Comparison of ENCODE assay signal across 18 cellular contexts in genomic region chr12:13337786-13338185, GRCh38.
DNase-seq lines count a peak whose midpoint lies in the region; ATAC-seq and TF ChIP-seq lines count a peak whose summit lies in the region.
"Had no signal": no experiment of that assay in that cellular context is flagged by ENCODE, and none has a peak within 500 bp of the region (broad histone marks: within the 10 kb centered on the region; RNA-seq: fewer than 3 reads in every experiment).

No MANE protein-coding gene starts in this region.

- H2BK12ac ChIP-seq in H9 (ENCODE audit: insufficient read length, low read depth, low read length) = no peak overlapping the region

- H3K18ac ChIP-seq in H9 (ENCODE audit: insufficient read length, low read depth, low read length) = no peak overlapping the region

- no peak for TF ChIP-seq POLR2A in thyroid gland (IDR thresholded peaks at IDR 0.05)

- no peak overlapping the region for H3K4me2 ChIP-seq in H9 (ENCODE audit: insufficient read depth, insufficient read length, low read length)

- H3K4me3 ChIP-seq in thyroid gland (replicated peaks in 1 of 3) = no peak overlapping the region
- no peak overlapping the region for H3K4me3 ChIP-seq in effector memory CD4-positive, alpha-beta T cell (ENCODE audit: insufficient read depth, low read depth, low read length, poor library complexity, severe bottlenecking)
- H3K4me3 ChIP-seq: HAP-1 had no signal

- no peak overlapping the region for H3K4me3 Mint-ChIP-seq in H9
- H3K4me3 Mint-ChIP-seq in stimulated activated effector memory CD8-positive, alpha-beta T cell treated with anti-CD3 and anti-CD28 coated beads, Interleukin-12 subunit alpha, Interleukin-12 subunit beta, amount 100 ng/mL, for 72 hours = no peak overlapping the region
- H3K4me3 Mint-ChIP-seq: CD4-positive, CD25-positive, alpha-beta regulatory T cell; CD8-positive, alpha-beta memory T cell had no signal

- no peaks in the 10 kb centered on the region for H3K36me3 ChIP-seq in thyroid gland
- no peaks in the 10 kb centered on the region for H3K36me3 ChIP-seq in effector memory CD4-positive, alpha-beta T cell (ENCODE audit: control insufficient read depth, insufficient read depth, low read length)
- H3K36me3 ChIP-seq: BE2C, HAP-1 had no signal

- H2BK5ac ChIP-seq in H9 (ENCODE audit: insufficient read length, low read length) = no peak overlapping the region

- no peak overlapping the region for H2AK5ac ChIP-seq in H9 (ENCODE audit: insufficient read length, low read length)

- no peaks in the 10 kb centered on the region for H4K20me1 ChIP-seq in H9 (ENCODE audit: control insufficient read depth, insufficient read depth, insufficient read length)

- no peaks in the 10 kb centered on the region for H3K79me1 ChIP-seq in H9 (ENCODE audit: insufficient read depth, low read depth, low read length, poor library complexity, severe bottlenecking)

- H2AFZ ChIP-seq in H9 (ENCODE audit: low read length) = no peak overlapping the region

- intact Hi-C loops in thyroid gland (cut with DNase I) (no loop called here), left cardiac atrium (cut with DNase I) (no loop called here)

- H2BK20ac ChIP-seq in H9 (ENCODE audit: low read depth, low read length, poor library complexity, severe bottlenecking) = no peak overlapping the region

- TF ChIP-seq CTCF in H9 (conservative IDR thresholded peaks at IDR 0.05) (no peak), thyroid gland (IDR thresholded peaks at IDR 0.05) (no peak)

- H3K14ac ChIP-seq in H9 (ENCODE audit: insufficient read depth, low read length) = 0 out of 2 replicates have a peak overlapping the region, but pooled peaks have one; percentile 22

- no peak overlapping the region for H4K91ac ChIP-seq in H9 (ENCODE audit: insufficient read length, low read depth, low read length)

- ATAC-seq in left cardiac atrium = no peak
- ATAC-seq in stimulated activated effector memory CD8-positive, alpha-beta T cell treated with anti-CD3 and anti-CD28 coated beads, Interleukin-12 subunit alpha, Interleukin-12 subunit beta, amount 100 ng/mL, for 72 hours = no peak
- ATAC-seq in GM21529 (IDR thresholded peaks at IDR 0.05; ENCODE audit: unreplicated experiment) = no peak

- no peak overlapping the region for H3T11ph ChIP-seq in H9 (ENCODE audit: low read length)

- H2BK120ac ChIP-seq in H9 (ENCODE audit: low read depth, low read length, poor library complexity, severe bottlenecking) = no peak overlapping the region

- H3K4me1 ChIP-seq in H9 (ENCODE audit: insufficient read depth, low read length) (no peaks in the 10 kb centered on the region), thyroid gland (no peaks in the 10 kb centered on the region)
- H3K4me1 ChIP-seq in effector memory CD4-positive, alpha-beta T cell (ENCODE audit: control insufficient read depth, insufficient read depth, low read length, poor library complexity, severe bottlenecking) = no peaks in the 10 kb centered on the region
- H3K4me1 ChIP-seq: BE2C, HAP-1 had no signal

- H3K27me3 Mint-ChIP-seq in H9 (ENCODE audit: low read depth) = no peaks in the 10 kb centered on the region; the same call in 1 of the 2 replicates

- no peak overlapping the region for H3K56ac ChIP-seq in H9 (ENCODE audit: insufficient read length, low read depth, low read length)

- DNase-seq in H9 = no peak
- DNase-seq in ecto neural progenitor cell (ENCODE audit: low spot score) = peak; percentile 14
- DNase-seq in thyroid gland = peak; percentile 5 to 21
- no peak for DNase-seq in left cardiac atrium
- no peak for DNase-seq in stimulated activated effector memory CD8-positive, alpha-beta T cell treated with anti-CD3 and anti-CD28 coated beads, Interleukin-12 subunit alpha, Interleukin-12 subunit beta, amount 100 ng/mL, for 72 hours (ENCODE audit: low spot score in 2 of 2)
- no peak for DNase-seq in effector memory CD4-positive, alpha-beta T cell
- DNase-seq: ACHN; BE2C; C1 segment of cervical spinal cord; CD4-positive, CD25-positive, alpha-beta regulatory T cell; CD8-positive, alpha-beta memory T cell; COR-L47; DMS 273 treated with DMSO at 0.1 percent for 48 hours; DMS53; GDM1 had no signal

- no peak overlapping the region for H2BK15ac ChIP-seq in H9 (ENCODE audit: low read depth, low read length)

- H3K27ac ChIP-seq in H9 (ENCODE audit: insufficient read length, low read depth, low read length) = no peak overlapping the region
- no peak overlapping the region for H3K27ac ChIP-seq in thyroid gland
- H3K27ac ChIP-seq in effector memory CD4-positive, alpha-beta T cell (ENCODE audit: insufficient read depth, low read length, poor library complexity, severe bottlenecking) = no peak overlapping the region
- H3K27ac ChIP-seq: HL-60 had no signal

- peaks cover 0 to 2% of the 10 kb centered on the region in 2 experiments; a peak in 1 of 4 replicates for H3K4me1 Mint-ChIP-seq in H9
- no peaks in the 10 kb centered on the region for H3K4me1 Mint-ChIP-seq in stimulated activated effector memory CD8-positive, alpha-beta T cell treated with anti-CD3 and anti-CD28 coated beads, Interleukin-12 subunit alpha, Interleukin-12 subunit beta, amount 100 ng/mL, for 72 hours
- H3K4me1 Mint-ChIP-seq: CD4-positive, CD25-positive, alpha-beta regulatory T cell; CD8-positive, alpha-beta memory T cell had no signal

- H3K9me3 Mint-ChIP-seq in H9 = peaks cover 0 to 2% of the 10 kb centered on the region in 2 experiments; a peak in 2 of 5 replicates
- H3K9me3 Mint-ChIP-seq in stimulated activated effector memory CD8-positive, alpha-beta T cell treated with anti-CD3 and anti-CD28 coated beads, Interleukin-12 subunit alpha, Interleukin-12 subunit beta, amount 100 ng/mL, for 72 hours = peaks cover 2% of the 10 kb centered on the region

- H3K4ac ChIP-seq in H9 (ENCODE audit: low read depth, low read length) = no peak overlapping the region

- H3K27me3 ChIP-seq in H9 (ENCODE audit: insufficient read depth, low read length) = no peaks in the 10 kb centered on the region
- no peaks in the 10 kb centered on the region for H3K27me3 ChIP-seq in thyroid gland
- H3K27me3 ChIP-seq in effector memory CD4-positive, alpha-beta T cell (replicated peaks; ENCODE audit: control insufficient read depth, insufficient read depth, low read length, poor library complexity, severe bottlenecking) = no peaks in the 10 kb centered on the region

- no peaks in the 10 kb centered on the region for H3K79me2 ChIP-seq in H9 (ENCODE audit: insufficient read depth, low read length)

- H3K9ac ChIP-seq in H9 (ENCODE audit: extremely low read depth, insufficient read length, low read length) = no peak overlapping the region

- H3K23me2 ChIP-seq in H9 (ENCODE audit: insufficient read length, low read depth, low read length, poor library complexity, severe bottlenecking) = no peaks in the 10 kb centered on the region

- H3K36me3 Mint-ChIP-seq in H9 (ENCODE audit: insufficient read depth in 1 of 3, low read depth in 3 of 3) = no peaks in the 10 kb centered on the region; a peak in 1 of 7 replicates
- no peaks in the 10 kb centered on the region for H3K36me3 Mint-ChIP-seq in stimulated activated effector memory CD8-positive, alpha-beta T cell treated with anti-CD3 and anti-CD28 coated beads, Interleukin-12 subunit alpha, Interleukin-12 subunit beta, amount 100 ng/mL, for 72 hours
- H3K36me3 Mint-ChIP-seq: CD4-positive, CD25-positive, alpha-beta regulatory T cell; CD8-positive, alpha-beta memory T cell had no signal

- H3K27ac Mint-ChIP-seq in H9 = no peak overlapping the region
- H3K27ac Mint-ChIP-seq in stimulated activated effector memory CD8-positive, alpha-beta T cell treated with anti-CD3 and anti-CD28 coated beads, Interleukin-12 subunit alpha, Interleukin-12 subunit beta, amount 100 ng/mL, for 72 hours = no peak overlapping the region
- H3K27ac Mint-ChIP-seq: CD4-positive, CD25-positive, alpha-beta regulatory T cell; CD8-positive, alpha-beta memory T cell had no signal

- no CpG with 5 or more reads among the region's 6 CpGs for WGBS in H9 (ENCODE audit: extremely low coverage, insufficient read length, low lambda C conversion rate)
- 33 to 45% methylated on average over 6 of the region's 6 CpGs for WGBS in thyroid gland, 2 donors

- no peak overlapping the region for H4K5ac ChIP-seq in H9 (ENCODE audit: insufficient read length, low read depth, low read length)

- H3K9me3 ChIP-seq in H9 (ENCODE audit: control insufficient read depth, low read depth, low read length) = no peaks in the 10 kb centered on the region
- no peaks in the 10 kb centered on the region for H3K9me3 ChIP-seq in thyroid gland
- H3K9me3 ChIP-seq in effector memory CD4-positive, alpha-beta T cell (ENCODE audit: control insufficient read depth, low read length) = no peaks in the 10 kb centered on the region
- H3K9me3 ChIP-seq: BE2C, HAP-1 had no signal

- no peak overlapping the region for H4K8ac ChIP-seq in H9 (replicated peaks; ENCODE audit: insufficient read length, low read depth, low read length)

- no peak overlapping the region for H3K23ac ChIP-seq in H9 (ENCODE audit: insufficient read length, low read depth, low read length)

Comparison
In these comparisons a context has a peak if more than half of its experiments do, and no peak if none do; other contexts are left out.
1. DNase-seq: peak in ecto neural progenitor cell (single experiment) and thyroid gland (2 of 2); none in H9 (single experiment), left cardiac atrium (single experiment), stimulated activated effector memory CD8-positive, alpha-beta T cell treated with anti-CD3 and anti-CD28 coated beads, Interleukin-12 subunit alpha, Interleukin-12 subunit beta, amount 100 ng/mL, for 72 hours (0 of 2) and effector memory CD4-positive, alpha-beta T cell (0 of 3).